2 cellular contexts compared by ENCODE assay signal in the genomic region with DNA sequence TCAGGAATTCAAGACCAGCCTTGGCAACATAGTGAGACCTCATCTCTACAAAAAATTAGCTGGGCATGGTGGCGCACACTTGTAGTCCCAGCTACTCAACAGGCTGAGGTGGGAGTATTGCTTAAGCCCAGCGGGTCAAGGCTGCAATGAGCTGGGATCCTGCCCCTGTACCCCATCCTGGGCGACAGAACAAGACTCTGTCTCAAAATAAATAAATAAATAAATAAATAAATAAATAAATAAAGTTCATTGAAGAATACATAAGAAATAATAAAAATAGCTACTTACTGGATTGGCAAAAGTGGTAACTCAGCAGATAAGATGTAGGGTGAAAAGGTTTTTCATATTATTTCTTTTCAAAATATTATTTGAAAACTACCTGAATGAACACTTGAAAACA.
TF ChIP-seq lines count a peak whose summit lies in the region.

No MANE protein-coding gene starts in this region.

TF ChIP-seq in HEK293, 187 proteins besides CTCF, POLR2A, EP300 and RAD21 (continued from another document and continues in another):
- TF ChIP-seq GLIS2 (tag by site-specific recombination; IDR thresholded peaks at IDR 0.05) (no peak), ZNF274 (IDR thresholded peaks at IDR 0.05; ENCODE audit: low read length) (no peak), ZNF274 (tag by site-specific recombination; IDR thresholded peaks at IDR 0.05; ENCODE audit: borderline replicate concordance) (no peak), ZNF2 (tag by site-specific recombination; IDR thresholded peaks at IDR 0.05) (no peak), REST (tag by site-specific recombination; IDR thresholded peaks at IDR 0.05) (peak; percentile 64; the same call in 1 of the 2 replicates), ZNF23 (tag by site-specific recombination; IDR thresholded peaks at IDR 0.05; ENCODE audit: borderline replicate concordance) (no peak), ZSCAN5A (tag by site-specific recombination; IDR thresholded peaks at IDR 0.05) (no peak), ZBTB21 (tag by site-specific recombination; IDR thresholded peaks at IDR 0.05) (peak; percentile 50; the same call in 1 of the 2 replicates), ZNF223 (tag by site-specific recombination; IDR thresholded peaks at IDR 0.05) (no peak), ZNF660 (tag by site-specific recombination; IDR thresholded peaks at IDR 0.05) (no peak), ZNF843 (tag by site-specific recombination; IDR thresholded peaks at IDR 0.05) (no peak), ZNF184 (tag by site-specific recombination; IDR thresholded peaks at IDR 0.05) (no peak), ZFP41 (tag by site-specific recombination; IDR thresholded peaks at IDR 0.05; ENCODE audit: borderline replicate concordance) (no peak), ZNF311 (tag by site-specific recombination; IDR thresholded peaks at IDR 0.05; ENCODE audit: borderline replicate concordance) (no peak), ZNF248 (tag by site-specific recombination; IDR thresholded peaks at IDR 0.05) (no peak), GFI1B (tag by site-specific recombination; IDR thresholded peaks at IDR 0.05) (0 out of 2 replicates have a peak, but pooled peaks have one; percentile 11), PRDM1 (tag by site-specific recombination; IDR thresholded peaks at IDR 0.05) (no peak), SP3 (tag by site-specific recombination; IDR thresholded peaks at IDR 0.05) (0 out of 2 replicates have a peak, but pooled peaks have one; percentile 18)
- TF ChIP-seq, protein P1, sequence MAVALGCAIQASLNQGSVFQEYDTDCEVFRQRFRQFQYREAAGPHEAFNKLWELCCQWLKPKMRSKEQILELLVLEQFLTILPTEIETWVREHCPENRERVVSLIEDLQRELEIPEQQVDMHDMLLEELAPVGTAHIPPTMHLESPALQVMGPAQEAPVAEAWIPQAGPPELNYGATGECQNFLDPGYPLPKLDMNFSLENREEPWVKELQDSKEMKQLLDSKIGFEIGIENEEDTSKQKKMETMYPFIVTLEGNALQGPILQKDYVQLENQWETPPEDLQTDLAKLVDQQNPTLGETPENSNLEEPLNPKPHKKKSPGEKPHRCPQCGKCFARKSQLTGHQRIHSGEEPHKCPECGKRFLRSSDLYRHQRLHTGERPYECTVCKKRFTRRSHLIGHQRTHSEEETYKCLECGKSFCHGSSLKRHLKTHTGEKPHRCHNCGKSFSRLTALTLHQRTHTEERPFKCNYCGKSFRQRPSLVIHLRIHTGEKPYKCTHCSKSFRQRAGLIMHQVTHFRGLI (tag by site-specific recombination; IDR thresholded peaks at IDR 0.05) = no peak
- TF ChIP-seq, protein P2, sequence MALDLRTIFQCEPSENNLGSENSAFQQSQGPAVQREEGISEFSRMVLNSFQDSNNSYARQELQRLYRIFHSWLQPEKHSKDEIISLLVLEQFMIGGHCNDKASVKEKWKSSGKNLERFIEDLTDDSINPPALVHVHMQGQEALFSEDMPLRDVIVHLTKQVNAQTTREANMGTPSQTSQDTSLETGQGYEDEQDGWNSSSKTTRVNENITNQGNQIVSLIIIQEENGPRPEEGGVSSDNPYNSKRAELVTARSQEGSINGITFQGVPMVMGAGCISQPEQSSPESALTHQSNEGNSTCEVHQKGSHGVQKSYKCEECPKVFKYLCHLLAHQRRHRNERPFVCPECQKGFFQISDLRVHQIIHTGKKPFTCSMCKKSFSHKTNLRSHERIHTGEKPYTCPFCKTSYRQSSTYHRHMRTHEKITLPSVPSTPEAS (tag by site-specific recombination; IDR thresholded peaks at IDR 0.05) = no peak
- TF ChIP-seq, protein P3, sequence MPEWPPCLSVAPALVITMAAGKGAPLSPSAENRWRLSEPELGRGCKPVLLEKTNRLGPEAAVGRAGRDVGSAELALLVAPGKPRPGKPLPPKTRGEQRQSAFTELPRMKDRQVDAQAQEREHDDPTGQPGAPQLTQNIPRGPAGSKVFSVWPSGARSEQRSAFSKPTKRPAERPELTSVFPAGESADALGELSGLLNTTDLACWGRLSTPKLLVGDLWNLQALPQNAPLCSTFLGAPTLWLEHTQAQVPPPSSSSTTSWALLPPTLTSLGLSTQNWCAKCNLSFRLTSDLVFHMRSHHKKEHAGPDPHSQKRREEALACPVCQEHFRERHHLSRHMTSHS (tag by site-specific recombination; IDR thresholded peaks at IDR 0.05) = no peak

TF ChIP-seq in endothelial cell of umbilical vein, 7 proteins besides CTCF, POLR2A, EP300 and RAD21 (continued from another document):
- TF ChIP-seq, protein P4, sequence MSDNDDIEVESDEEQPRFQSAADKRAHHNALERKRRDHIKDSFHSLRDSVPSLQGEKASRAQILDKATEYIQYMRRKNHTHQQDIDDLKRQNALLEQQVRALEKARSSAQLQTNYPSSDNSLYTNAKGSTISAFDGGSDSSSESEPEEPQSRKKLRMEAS (IDR thresholded peaks at IDR 0.05; ENCODE audit: insufficient read depth, insufficient read length) = no peak
- TF ChIP-seq FOS (IDR thresholded peaks at IDR 0.05; ENCODE audit: borderline replicate concordance, insufficient read depth, low read length) (no peak), EZH2 (IDR thresholded peaks at IDR 0.05; ENCODE audit: borderline replicate concordance, low read depth, low read length, severe bottlenecking) (no peak), POLR2AphosphoS5 (IDR thresholded peaks at IDR 0.05; ENCODE audit: insufficient read depth, low read depth, low read length) (no peak), MYC (IDR thresholded peaks at IDR 0.05; ENCODE audit: low read depth, low read length) (no peak)
